Comparison of ENCODE assay signal across 12 cellular contexts in the genomic region with DNA sequence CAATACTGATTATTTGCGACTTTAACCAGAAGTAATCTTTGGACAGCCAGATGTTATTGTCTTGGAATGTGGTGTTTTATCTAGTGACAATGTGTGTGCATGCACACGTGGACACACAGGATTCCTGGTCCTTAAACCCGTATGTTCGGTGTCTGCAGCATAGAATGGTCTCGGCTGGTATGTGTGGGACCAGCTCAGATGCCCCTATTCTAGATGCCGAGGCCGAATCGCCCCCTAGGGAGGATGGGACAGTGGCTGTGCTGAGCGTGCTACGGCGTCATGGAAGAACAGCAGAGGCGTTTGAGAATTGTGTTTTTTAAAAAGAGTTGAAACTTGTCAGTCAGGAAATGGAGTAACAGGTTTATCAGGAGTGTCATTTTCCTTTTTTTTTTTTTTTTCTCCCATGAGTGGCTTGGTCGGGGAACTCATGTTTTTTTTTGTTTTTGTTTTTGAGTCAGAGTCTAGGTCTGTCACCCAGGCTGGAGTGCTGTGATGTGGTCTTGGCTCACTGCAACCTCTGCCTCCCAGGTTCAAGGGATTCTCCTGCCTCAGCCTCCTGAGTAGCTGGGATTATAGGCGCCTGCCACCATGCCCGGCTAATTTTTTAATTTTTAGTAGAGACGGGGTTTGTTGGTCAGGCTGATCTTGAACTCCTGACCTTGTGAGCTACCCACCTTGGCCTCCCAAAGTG. TPM values are rescaled to one million over a fixed set of nuclear protein-coding genes. Genes with fewer than 3 reads are reported as not detected.
DNase-seq lines count a peak whose midpoint lies in the region; ATAC-seq and TF ChIP-seq lines count a peak whose summit lies in the region.
"Had no signal": no experiment of that assay in that cellular context is flagged by ENCODE, and none has a peak within 500 bp of the region (broad histone marks: within the 10 kb centered on the region; RNA-seq: fewer than 3 reads in every experiment).

No MANE protein-coding gene starts in this region.

- no peaks in the 10 kb centered on the region for H3K9me2 ChIP-seq in hepatocyte (replicated peaks; ENCODE audit: insufficient read depth)

- H3K79me2 ChIP-seq in mammary epithelial cell (ENCODE audit: insufficient read depth, low read length) (peaks cover 99% of the 10 kb centered on the region), hepatocyte (peaks cover 100% of the 10 kb centered on the region)

- H3K27me3 Mint-ChIP-seq in MCF 10A (ENCODE audit: insufficient read depth, unreplicated experiment): no peaks in the 10 kb centered on the region
- no peaks in the 10 kb centered on the region for H3K27me3 Mint-ChIP-seq in activated naive CD8-positive, alpha-beta T cell treated with anti-CD3 and anti-CD28 coated beads for 36 hours
- H3K27me3 Mint-ChIP-seq: effector memory CD8-positive, alpha-beta T cell had no signal

- POLR2A ChIA-PET in MCF 10A (lab: Yijun Ruan, JAX): no interaction called here

- H3K36me3 ChIP-seq in mammary epithelial cell (ENCODE audit: insufficient read depth, low read length) (peaks cover 2% of the 10 kb centered on the region), hepatocyte (replicated peaks; ENCODE audit: insufficient read depth, low read depth) (no peaks in the 10 kb centered on the region), thoracic aorta (no peaks in the 10 kb centered on the region)

- no peak overlapping the region for H2AFZ ChIP-seq in mammary epithelial cell (ENCODE audit: low read depth, low read length)
- H2AFZ ChIP-seq in hepatocyte: no peak overlapping the region

- H3K27ac ChIP-seq in mammary epithelial cell (ENCODE audit: insufficient read depth, low read depth, low read length) (no peak overlapping the region), hepatocyte (peak overlapping the region; percentile 62), thoracic aorta (peak overlapping the region; percentile 19 to 30)

- H4K20me1 ChIP-seq in mammary epithelial cell (ENCODE audit: insufficient read depth, low read length) (peaks cover 3% of the 10 kb centered on the region), hepatocyte (ENCODE audit: insufficient read depth, poor library complexity, severe bottlenecking) (peaks cover 98% of the 10 kb centered on the region)

- H3K9ac ChIP-seq in mammary epithelial cell (ENCODE audit: insufficient read depth, low read length): no peak overlapping the region

- H3K9me3 ChIP-seq in mammary epithelial cell (replicated peaks; ENCODE audit: insufficient read depth, low read length) (peaks cover 17% of the 10 kb centered on the region), hepatocyte (ENCODE audit: low read depth) (no peaks in the 10 kb centered on the region), thoracic aorta (no peaks in the 10 kb centered on the region)

- WGBS in mammary epithelial cell (ENCODE audit: low coverage, missing lambda C conversion rate): 71% methylated on average over 12 of the region's 16 CpGs
- 78% methylated on average over 16 of the region's 16 CpGs for WGBS in hepatocyte (ENCODE audit: low lambda C conversion rate, missing lambda C conversion rate)

- no peak for TF ChIP-seq CTCF in MCF 10A (IDR thresholded peaks at IDR 0.05; ENCODE audit: unreplicated experiment)
- no peak for TF ChIP-seq CTCF in mammary epithelial cell (conservative IDR thresholded peaks at IDR 0.05 in 1 of 2, IDR thresholded peaks at IDR 0.05 in 1 of 2; ENCODE audit: extremely low read depth in 1 of 2, insufficient read depth in 1 of 2, low read depth in 1 of 2, low read length in 2 of 2)
- no peak for TF ChIP-seq CTCF in hepatocyte (IDR thresholded peaks at IDR 0.05; ENCODE audit: poor library complexity)
- TF ChIP-seq CTCF in thoracic aorta (IDR thresholded peaks at IDR 0.05): no peak

- intact Hi-C loops in MCF 10A (cut with micrococcal nuclease): no loop called here
- intact Hi-C loops in mammary epithelial cell (cut with micrococcal nuclease): no loop called here

- no peak for DNase-seq in MCF 10A (ENCODE audit: unreplicated experiment)
- no peak for DNase-seq in mammary epithelial cell
- DNase-seq in activated naive CD8-positive, alpha-beta T cell treated with anti-CD3 and anti-CD28 coated beads for 36 hours: no peak
- DNase-seq in hepatocyte (ENCODE audit: low spot score): no peak
- no peak for DNase-seq in thoracic aorta (ENCODE audit: low spot score)
- DNase-seq in inferior parietal cortex (ENCODE audit: extremely low spot score): no peak
- no peak for DNase-seq in HCEC 1CT
- DNase-seq: AML-193, H7, NCI-H510A treated with DMSO at 0.1 percent for 48 hours had no signal

- dilution Hi-C loops in mammary epithelial cell (cut with HindIII; ENCODE audit: low sequenced_read_pairs): no loop called here

- H3K27me3 ChIP-seq in mammary epithelial cell (ENCODE audit: insufficient read depth, low read length) (no peaks in the 10 kb centered on the region), hepatocyte (no peaks in the 10 kb centered on the region), thoracic aorta (replicated peaks; ENCODE audit: insufficient read depth) (no peaks in the 10 kb centered on the region)

- H3K4me1 Mint-ChIP-seq in MCF 10A (ENCODE audit: insufficient read depth, unreplicated experiment): peaks cover 18% of the 10 kb centered on the region
- peaks cover 42% of the 10 kb centered on the region for H3K4me1 Mint-ChIP-seq in activated naive CD8-positive, alpha-beta T cell treated with anti-CD3 and anti-CD28 coated beads for 36 hours

- BruUV-seq in MCF 10A (replicated peaks; lab: Mats Ljungman, UMichigan) (no TSS peak), mammary epithelial cell (replicated peaks; lab: Mats Ljungman, UMichigan) (no TSS peak)

- H3K4me2 ChIP-seq in mammary epithelial cell (ENCODE audit: insufficient read depth, low read depth, low read length) (no peak overlapping the region), hepatocyte (peak overlapping the region; percentile 54)

- H3K9me3 Mint-ChIP-seq in MCF 10A (ENCODE audit: unreplicated experiment): no peaks in the 10 kb centered on the region
- H3K9me3 Mint-ChIP-seq in activated naive CD8-positive, alpha-beta T cell treated with anti-CD3 and anti-CD28 coated beads for 36 hours: peaks cover 5% of the 10 kb centered on the region
- H3K9me3 Mint-ChIP-seq: effector memory CD8-positive, alpha-beta T cell had no signal

- H3K36me3 Mint-ChIP-seq in MCF 10A (ENCODE audit: insufficient read depth, unreplicated experiment): peaks cover 6% of the 10 kb centered on the region
- H3K36me3 Mint-ChIP-seq in activated naive CD8-positive, alpha-beta T cell treated with anti-CD3 and anti-CD28 coated beads for 36 hours: peaks cover 14% of the 10 kb centered on the region

- no peak overlapping the region for H3K4me3 Mint-ChIP-seq in MCF 10A (ENCODE audit: unreplicated experiment)
- H3K4me3 Mint-ChIP-seq in activated naive CD8-positive, alpha-beta T cell treated with anti-CD3 and anti-CD28 coated beads for 36 hours: peak overlapping the region; percentile 60

- H3K4me1 ChIP-seq in mammary epithelial cell (ENCODE audit: insufficient read depth, low read length) (peaks cover 12% of the 10 kb centered on the region), hepatocyte (ENCODE audit: insufficient read depth) (peaks cover 20% of the 10 kb centered on the region), thoracic aorta (ENCODE audit: control insufficient read depth in 1 of 2, low read depth in 2 of 2) (peaks cover 19 to 68% of the 10 kb centered on the region in 2 donors)

- in situ Hi-C loops in mammary epithelial cell (cut with MboI; ENCODE audit: low sequenced_read_pairs in 2 of 2): no loop called here

- peak overlapping the region; percentile 63 for H3K27ac Mint-ChIP-seq in MCF 10A (ENCODE audit: low read depth, unreplicated experiment)
- H3K27ac Mint-ChIP-seq in activated naive CD8-positive, alpha-beta T cell treated with anti-CD3 and anti-CD28 coated beads for 36 hours: peak overlapping the region; percentile 73
- H3K27ac Mint-ChIP-seq: effector memory CD8-positive, alpha-beta T cell had no signal

- CTCF ChIA-PET in MCF 10A (lab: Yijun Ruan, JAX) (no interaction called here), mammary epithelial cell (lab: Charles Lee; ENCODE audit: low non-redundant PET) (no interaction called here)

- no peak for ATAC-seq in thoracic aorta (ENCODE audit: insufficient number of reproducible peaks, low FRiP score, low read depth)
- ATAC-seq in HG03442 (IDR thresholded peaks at IDR 0.05; ENCODE audit: unreplicated experiment): no peak

- H3K4me3 ChIP-seq in mammary epithelial cell (replicated peaks in 1 of 3; ENCODE audit: insufficient read depth in 1 of 3, low read depth in 2 of 3, low read length in 3 of 3) (no peak overlapping the region), hepatocyte (no peak overlapping the region), thoracic aorta (no peak overlapping the region)

RNA-seq across cellular contexts. Expression of a gene that starts 30.1 kb away (rescaled TPM):
- total RNA-seq in MCF 10A (2022) (42.7 and 53.7 TPM in 2 replicates), mammary epithelial cell (10 to 100 TPM; 27.2 to 47.8 TPM), hepatocyte (17.1 and 21.9 TPM in 2 replicates), thoracic aorta (100 to 1,000 TPM; 135 to 138 TPM)
- polyA plus RNA-seq in mammary epithelial cell (10.5 TPM), hepatocyte (5.1 and 6.9 TPM in 2 replicates)
- 34.8 TPM for polyA minus RNA-seq in mammary epithelial cell
- 10 to 100 TPM; 25.4 to 27.3 TPM for total RNA-seq in activated naive CD8-positive, alpha-beta T cell treated with anti-CD3 and anti-CD28 coated beads for 36 hours
